ENCODE assay signal across 32 cellular contexts in genomic region chr18:33616556-33616955, GRCh38. TPM values are rescaled to one million over a fixed set of nuclear protein-coding genes. Genes with fewer than 3 reads are reported as not detected.
"Had no signal": no experiment of that assay in that cellular context is flagged by ENCODE, and none has a peak within 500 bp of the region (broad histone marks: within the 10 kb centered on the region; RNA-seq: fewer than 3 reads in every experiment).

No MANE protein-coding gene starts in this region.

- H3K4me3 ChIP-seq: breast epithelium, cardiac muscle cell, colonic mucosa, heart left ventricle had no signal

- H3K27ac ChIP-seq: breast epithelium, cardiac muscle cell, colonic mucosa, heart left ventricle had no signal

- H3K4me3 Mint-ChIP-seq: activated CD4-positive, alpha-beta memory T cell treated with anti-CD3 and anti-CD28 coated beads for 36 hours; activated CD4-positive, alpha-beta T cell treated with anti-CD3 and anti-CD28 coated beads for 36 hours; activated CD4-positive, alpha-beta T cell treated with anti-CD3 and anti-CD28 coated beads, Interleukin-2, amount 10 ng/mL, durations not matched to agents 24 days and 14 days; activated naive CD8-positive, alpha-beta T cell; activated T-cell treated with anti-CD3 and anti-CD28 coated beads, Interleukin-2, amount 50 U/mL, for 24 hours; activated T-cell treated with anti-CD3 and anti-CD28 coated beads, Interleukin-2, amount 50 U/mL, for 72 hours; brain; endodermal cell; T-helper 17 cell; T-helper 2 cell treated with Interferon-gamma antibody and Interleukin-4, amounts not matched to agents 5 μg/mL and 100 μg/mL, for 36 hours had no signal

- H3K4me1 ChIP-seq: breast epithelium, colonic mucosa, heart left ventricle had no signal

- ATAC-seq: activated CD4-positive, alpha-beta T cell treated with anti-CD3 and anti-CD28 coated beads for 36 hours; activated T-cell treated with anti-CD3 and anti-CD28 coated beads, Interleukin-2, amount 50 U/mL, for 72 hours; esophagus mucosa; heart left ventricle; T-helper 17 cell had no signal

- H3K27me3 ChIP-seq: breast epithelium, cardiac muscle cell, colonic mucosa, heart left ventricle had no signal

- FAIRE-seq: frontal cortex had no signal

- H3K9me3 ChIP-seq: breast epithelium, colonic mucosa had no signal

- H3K9me3 Mint-ChIP-seq: activated CD4-positive, alpha-beta T cell treated with anti-CD3 and anti-CD28 coated beads, Interleukin-2, amount 10 ng/mL, durations not matched to agents 24 days and 14 days; endodermal cell had no signal

- H3K36me3 Mint-ChIP-seq: activated CD4-positive, alpha-beta memory T cell treated with anti-CD3 and anti-CD28 coated beads for 36 hours; activated naive CD8-positive, alpha-beta T cell had no signal

- H3K27ac Mint-ChIP-seq: activated CD4-positive, alpha-beta memory T cell treated with anti-CD3 and anti-CD28 coated beads for 36 hours; activated CD4-positive, alpha-beta T cell treated with anti-CD3 and anti-CD28 coated beads for 36 hours; activated CD4-positive, alpha-beta T cell treated with anti-CD3 and anti-CD28 coated beads, Interleukin-2, amount 10 ng/mL, durations not matched to agents 24 days and 14 days; activated naive CD8-positive, alpha-beta T cell; activated T-cell treated with anti-CD3 and anti-CD28 coated beads, Interleukin-2, amount 50 U/mL, for 24 hours; activated T-cell treated with anti-CD3 and anti-CD28 coated beads, Interleukin-2, amount 50 U/mL, for 72 hours; brain; endodermal cell; T-helper 17 cell; T-helper 2 cell treated with Interferon-gamma antibody and Interleukin-4, amounts not matched to agents 5 μg/mL and 100 μg/mL, for 36 hours had no signal

- H3K27me3 Mint-ChIP-seq: activated CD4-positive, alpha-beta memory T cell treated with anti-CD3 and anti-CD28 coated beads for 36 hours; activated CD4-positive, alpha-beta T cell treated with anti-CD3 and anti-CD28 coated beads for 36 hours; activated CD4-positive, alpha-beta T cell treated with anti-CD3 and anti-CD28 coated beads, Interleukin-2, amount 10 ng/mL, durations not matched to agents 24 days and 14 days; activated naive CD8-positive, alpha-beta T cell; activated T-cell treated with anti-CD3 and anti-CD28 coated beads, Interleukin-2, amount 50 U/mL, for 24 hours; brain; T-helper 17 cell had no signal

- H3K4me1 Mint-ChIP-seq: activated CD4-positive, alpha-beta T cell treated with anti-CD3 and anti-CD28 coated beads for 36 hours; activated CD4-positive, alpha-beta T cell treated with anti-CD3 and anti-CD28 coated beads, Interleukin-2, amount 10 ng/mL, durations not matched to agents 24 days and 14 days; endodermal cell; T-helper 17 cell had no signal

- H3K36me3 ChIP-seq: breast epithelium, cardiac muscle cell, colonic mucosa, heart left ventricle had no signal

- DNase-seq: activated CD4-positive, alpha-beta memory T cell treated with anti-CD3 and anti-CD28 coated beads for 36 hours; activated CD4-positive, alpha-beta T cell treated with anti-CD3 and anti-CD28 coated beads for 36 hours; activated CD4-positive, alpha-beta T cell treated with anti-CD3 and anti-CD28 coated beads, Interleukin-2, amount 10 ng/mL, durations not matched to agents 24 days and 14 days; activated CD4-positive, CD25-positive, alpha-beta regulatory T cell; activated CD4-positive, CD25-positive, alpha-beta regulatory T cell treated with anti-CD3 and anti-CD28 coated beads, Interleukin-2, amount 50 U/mL, for 72 hours; activated CD8-positive, alpha-beta memory T cell treated with anti-CD3 and anti-CD28 coated beads, Interleukin-2, amount 50 U/mL, for 48 hours; activated effector memory CD4-positive, alpha-beta T cell treated with Interleukin-2 at 50 U/mL for 16 hours; activated gamma-delta T cell treated with Interleukin-2 at 50 U/mL for 16 hours; activated naive CD4-positive, alpha-beta T cell treated with anti-CD3 and anti-CD28 coated beads, Interleukin-2, amount 50 U/mL, for 16 hours; activated naive CD4-positive, alpha-beta T cell treated with Interleukin-2 at 50 U/mL for 16 hours; activated T-cell treated with anti-CD3 and anti-CD28 coated beads for 4 hours; activated T-cell treated with anti-CD3 and anti-CD28 coated beads, Interleukin-2, amount 50 U/mL, for 24 hours; activated T-cell treated with anti-CD3 and anti-CD28 coated beads, Interleukin-2, amount 50 U/mL, for 72 hours; amniotic stem cell; aorta; central memory CD4-positive, alpha-beta T cell; cerebellar nuclear complex; colonic mucosa; effector memory CD4-positive, alpha-beta T cell; endodermal cell; foreskin fibroblast; heart left ventricle; T-helper 1 cell; T-helper 17 cell; T1000 had no signal

RNA-seq across cellular contexts. Expression of gene ASXL3, which starts 38.5 kb away (rescaled TPM):
- total RNA-seq: activated CD4-positive, alpha-beta memory T cell treated with anti-CD3 and anti-CD28 coated beads for 36 hours; activated CD4-positive, alpha-beta T cell treated with anti-CD3 and anti-CD28 coated beads for 36 hours; activated CD4-positive, alpha-beta T cell treated with anti-CD3 and anti-CD28 coated beads, Interleukin-2, amount 10 ng/mL, durations not matched to agents 24 days and 14 days; activated T-cell treated with anti-CD3 and anti-CD28 coated beads, Interleukin-2, amount 50 U/mL, for 72 hours; T-helper 17 cell had no signal
